ENCODE assay signal across 22 cellular contexts in genomic region chr5:61665939-61666621, GRCh38.
DNase-seq lines count a peak whose midpoint lies in the region; ATAC-seq, FAIRE-seq and TF ChIP-seq lines count a peak whose summit lies in the region.
"Had no signal": no experiment of that assay in that cellular context is flagged by ENCODE, and none has a peak within 500 bp of the region (broad histone marks: within the 10 kb centered on the region; RNA-seq: fewer than 3 reads in every experiment).

No MANE protein-coding gene starts in this region.

- no peak overlapping the region for H3K27ac Mint-ChIP-seq in mesothelial cell of epicardium
- H3K27ac Mint-ChIP-seq: activated naive CD4-positive, alpha-beta T cell treated with anti-CD3 and anti-CD28 coated beads, Interleukin-2, amount 50 U/mL, for 72 hours; activated T-cell treated with anti-CD3 and anti-CD28 coated beads, Interleukin-2, amount 50 U/mL, for 24 hours; progenitor cell of endocrine pancreas; stimulated activated effector memory CD8-positive, alpha-beta T cell treated with anti-CD3 and anti-CD28 coated beads, Interleukin-12 subunit alpha, Interleukin-12 subunit beta, amount 100 ng/mL, for 72 hours had no signal

- DNase-seq in Right ventricle myocardium superior = no peak
- DNase-seq in cardiac septum (ENCODE audit: low spot score) = no peak
- no peak for DNase-seq in H1 (ENCODE audit: low read depth in 1 of 2, low spot score in 2 of 2)
- peak; percentile 58 for DNase-seq in medulla oblongata (ENCODE audit: extremely low spot score)
- no peak for DNase-seq in upper lobe of right lung
- no peak for DNase-seq in 8988T
- DNase-seq in stimulated activated naive CD8-positive, alpha-beta T cell treated with anti-CD3 and anti-CD28 coated beads, Interleukin-15, Interleukin-2, amounts not matched to agents 100 U/mL and 50 U/mL, for 24 hours = no peak
- no peak for DNase-seq in mesothelial cell of epicardium (ENCODE audit: low spot score in 2 of 2, unreplicated experiment in 2 of 2)
- DNase-seq: activated CD4-positive, alpha-beta T cell treated with anti-CD3 and anti-CD28 coated beads, Interleukin-2, amount 50 U/mL, for 4 hours; activated T-cell treated with anti-CD3 and anti-CD28 coated beads, Interleukin-2, amount 50 U/mL, for 24 hours; CD4-positive, CD25-positive, alpha-beta regulatory T cell; naive thymus-derived CD8-positive, alpha-beta T cell; NCI-H1694; NCI-H446; NK-92 treated with Interleukin-12 subunit alpha and Interleukin-12 subunit beta, amount 100 ng/mL, for 24 hours; stimulated activated CD4-positive, alpha-beta T cell treated with anti-CD3 and anti-CD28 coated beads, Interleukin-12 subunit alpha, Interleukin-12 subunit beta, amount 100 ng/mL, for 4 hours had no signal

- H2BK12ac ChIP-seq in H1 (ENCODE audit: low read depth, low read length) = no peak overlapping the region

- H2BK15ac ChIP-seq in H1 (ENCODE audit: low read length) = no peak overlapping the region

- H3K9me3 ChIP-seq in H1 (ENCODE audit: insufficient read depth in 2 of 2, low read depth in 1 of 2, low read length in 1 of 2) (no peaks in the 10 kb centered on the region), upper lobe of right lung (no peaks in the 10 kb centered on the region)
- H3K9me3 ChIP-seq: A549, gastrocnemius medialis, tibial artery had no signal

- H2AK5ac ChIP-seq in H1 (ENCODE audit: low read depth, low read length) = no peak overlapping the region

- TF ChIP-seq CTCF in H1 (IDR thresholded peaks at IDR 0.05; ENCODE audit: control extremely low read depth in 1 of 3, insufficient read depth in 1 of 3, low read depth in 1 of 3, low read length in 3 of 3) (no peak), upper lobe of right lung (IDR thresholded peaks at IDR 0.05) (no peak), mesothelial cell of epicardium (IDR thresholded peaks at IDR 0.05; ENCODE audit: unreplicated experiment) (no peak)

- no peak overlapping the region for H2AFZ ChIP-seq in H1 (ENCODE audit: low read length)

- intact Hi-C loops in Right ventricle myocardium superior (cut with DNase I) = no loop called here
- intact Hi-C loops in cardiac septum (cut with DNase I) = loop anchor here (10.0 kb wide), 3 partner anchors 261 to 711 kb away; partner anchors contain the start of gene SMIM15
- intact Hi-C loops in upper lobe of right lung (cut with DNase I) = no loop called here

- H3K14ac ChIP-seq in H1 (ENCODE audit: insufficient read length) = no peak overlapping the region

- H3K23me2 ChIP-seq in H1 (ENCODE audit: low read depth, low read length) = no peaks in the 10 kb centered on the region; the same call in 1 of the 2 replicates

- CTCF ChIA-PET in H1 (lab: Charles Lee; ENCODE audit: partially characterized antibody) = interaction anchor here (0.8 to 4.2 kb wide), 4 partner anchors 13 to 335 kb away, joined by 3 to 23 read pairs (median 4); no protein-coding TSS in a partner anchor

- H4K5ac ChIP-seq in H1 (ENCODE audit: insufficient read length, low read depth, low read length) = no peak overlapping the region

- 82 to 100% methylated on average over 1 to 8 of the region's 8 CpGs for WGBS in H1 (ENCODE audit: extremely low coverage in 1 of 2, insufficient coverage in 1 of 2, insufficient read length in 1 of 2, insufficient replicate concordance in 2 of 2, low coverage in 1 of 2, low lambda C conversion rate in 2 of 2, missing lambda C conversion rate in 1 of 2), 2 experiments

- no peaks in the 10 kb centered on the region for H3K27me3 ChIP-seq in H1 (replicated peaks in 1 of 4; ENCODE audit: control insufficient read depth in 3 of 4, extremely low read depth in 1 of 4, insufficient read depth in 3 of 4, low read length in 3 of 4)
- no peaks in the 10 kb centered on the region for H3K27me3 ChIP-seq in upper lobe of right lung
- H3K27me3 ChIP-seq: gastrocnemius medialis, tibial artery had no signal

- no peaks in the 10 kb centered on the region for H3K36me3 ChIP-seq in H1 (ENCODE audit: control insufficient read depth in 2 of 4, insufficient read depth in 4 of 4, low read length in 3 of 4)
- no peaks in the 10 kb centered on the region for H3K36me3 ChIP-seq in upper lobe of right lung
- H3K36me3 ChIP-seq: gastrocnemius medialis, tibial artery had no signal

- H4K8ac ChIP-seq in H1 (ENCODE audit: extremely low read depth, insufficient read depth, low read length) = peak overlapping the region; percentile 53

- no peak overlapping the region for H3K4me3 Mint-ChIP-seq in mesothelial cell of epicardium
- H3K4me3 Mint-ChIP-seq: activated T-cell treated with anti-CD3 and anti-CD28 coated beads, Interleukin-2, amount 50 U/mL, for 24 hours; CD4-positive, CD25-positive, alpha-beta regulatory T cell; stimulated activated effector memory CD8-positive, alpha-beta T cell treated with anti-CD3 and anti-CD28 coated beads, Interleukin-12 subunit alpha, Interleukin-12 subunit beta, amount 100 ng/mL, for 72 hours had no signal

- POLR2A ChIA-PET in H1 (lab: Charles Lee; ENCODE audit: partially characterized antibody) = no interaction called here

- peaks cover 74% of the 10 kb centered on the region for H3K27me3 Mint-ChIP-seq in mesothelial cell of epicardium (ENCODE audit: low read depth)
- H3K27me3 Mint-ChIP-seq: CD4-positive, CD25-positive, alpha-beta regulatory T cell had no signal

- no peak overlapping the region for H2BK5ac ChIP-seq in H1 (ENCODE audit: low read depth, low read length)

- no peak overlapping the region for H3K23ac ChIP-seq in H1 (ENCODE audit: insufficient read length)

- TF ChIP-seq POLR2A in H1 (IDR thresholded peaks at IDR 0.05; ENCODE audit: control extremely low read depth in 1 of 2, low read depth in 2 of 2, low read length in 2 of 2) = no peak

- no peak overlapping the region for H2BK20ac ChIP-seq in H1 (ENCODE audit: low read length)

- no peaks in the 10 kb centered on the region for H3K79me1 ChIP-seq in H1 (ENCODE audit: low read depth, low read length)

- FAIRE-seq in H1 (lab: Jason Lieb, UNC) = no peak
- FAIRE-seq: A549 had no signal

- H3K9me3 Mint-ChIP-seq in mesothelial cell of epicardium = no peaks in the 10 kb centered on the region
- H3K9me3 Mint-ChIP-seq: activated naive CD4-positive, alpha-beta T cell treated with anti-CD3 and anti-CD28 coated beads, Interleukin-2, amount 50 U/mL, for 72 hours; activated T-cell treated with anti-CD3 and anti-CD28 coated beads, Interleukin-2, amount 50 U/mL, for 24 hours; naive thymus-derived CD8-positive, alpha-beta T cell; stimulated activated effector memory CD8-positive, alpha-beta T cell treated with anti-CD3 and anti-CD28 coated beads, Interleukin-12 subunit alpha, Interleukin-12 subunit beta, amount 100 ng/mL, for 72 hours had no signal

- H2BK120ac ChIP-seq in H1 (replicated peaks; ENCODE audit: low read depth, low read length) = no peak overlapping the region

- no peak for TF ChIP-seq RAD21 in H1 (IDR thresholded peaks at IDR 0.05 in 1 of 2, conservative IDR thresholded peaks at IDR 0.05 in 1 of 2; ENCODE audit: low read depth in 2 of 2, low read length in 2 of 2)

- no peaks in the 10 kb centered on the region for H4K20me1 ChIP-seq in H1 (replicated peaks in 1 of 2; ENCODE audit: control insufficient read depth in 1 of 2, insufficient read depth in 2 of 2, low read length in 2 of 2)

- no peaks in the 10 kb centered on the region for H3K36me3 Mint-ChIP-seq in mesothelial cell of epicardium
- H3K36me3 Mint-ChIP-seq: activated naive CD4-positive, alpha-beta T cell treated with anti-CD3 and anti-CD28 coated beads, Interleukin-2, amount 50 U/mL, for 72 hours; CD4-positive, CD25-positive, alpha-beta regulatory T cell; naive thymus-derived CD8-positive, alpha-beta T cell; stimulated activated effector memory CD8-positive, alpha-beta T cell treated with anti-CD3 and anti-CD28 coated beads, Interleukin-12 subunit alpha, Interleukin-12 subunit beta, amount 100 ng/mL, for 72 hours had no signal

- H3K27ac ChIP-seq in H1 (ENCODE audit: low read depth, low read length) (no peak overlapping the region), upper lobe of right lung (no peak overlapping the region)
- H3K27ac ChIP-seq: A549, gastrocnemius medialis, tibial artery had no signal

- H3K18ac ChIP-seq in H1 (ENCODE audit: extremely low read depth, low read length) = no peak overlapping the region

- H3K4me3 ChIP-seq in H1 (ENCODE audit: extremely low read depth in 1 of 4, insufficient read depth in 2 of 4, low read depth in 3 of 4, low read length in 4 of 4) (no peak overlapping the region), upper lobe of right lung (peak overlapping the region; percentile 4)
- H3K4me3 ChIP-seq: A549, gastrocnemius medialis, tibial artery had no signal

- H3K79me2 ChIP-seq in H1 (ENCODE audit: control insufficient read depth in 1 of 2, insufficient read depth in 2 of 2, low read length in 2 of 2) = no peaks in the 10 kb centered on the region

- H3K9ac ChIP-seq in H1 (replicated peaks in 1 of 4; ENCODE audit: extremely low read depth in 1 of 4, low read depth in 3 of 4, low read length in 3 of 4) = no peak overlapping the region

- no peak overlapping the region for H3K56ac ChIP-seq in H1 (replicated peaks; ENCODE audit: insufficient read length, low read depth, low read length)

- TF ChIP-seq EP300 in H1 (IDR thresholded peaks at IDR 0.05; ENCODE audit: borderline replicate concordance in 1 of 2, low read depth in 2 of 2, low read length in 2 of 2) = no peak

- no peak overlapping the region for H3K4me2 ChIP-seq in H1 (ENCODE audit: insufficient read depth in 1 of 2, low read depth in 2 of 2, low read length in 2 of 2)
- H3K4me2 ChIP-seq: A549 had no signal

- H3K4me1 ChIP-seq in H1 (replicated peaks in 1 of 4; ENCODE audit: control insufficient read depth in 3 of 4, insufficient read depth in 4 of 4, low read length in 3 of 4) (no peaks in the 10 kb centered on the region), upper lobe of right lung (no peaks in the 10 kb centered on the region)
- H3K4me1 ChIP-seq: A549, gastrocnemius medialis, tibial artery had no signal

- no peak overlapping the region for H3K4ac ChIP-seq in H1 (replicated peaks; ENCODE audit: insufficient read length, low read depth, low read length)

- peaks cover 3% of the 10 kb centered on the region for H3K4me1 Mint-ChIP-seq in mesothelial cell of epicardium
- H3K4me1 Mint-ChIP-seq: CD4-positive, CD25-positive, alpha-beta regulatory T cell; stimulated activated effector memory CD8-positive, alpha-beta T cell treated with anti-CD3 and anti-CD28 coated beads, Interleukin-12 subunit alpha, Interleukin-12 subunit beta, amount 100 ng/mL, for 72 hours had no signal

- ATAC-seq in Right ventricle myocardium superior (ENCODE audit: poor library complexity) (peak; percentile 72), upper lobe of right lung (peak; percentile 68)
- ATAC-seq in stimulated activated naive CD8-positive, alpha-beta T cell treated with anti-CD3 and anti-CD28 coated beads, Interleukin-15, Interleukin-2, amounts not matched to agents 100 U/mL and 50 U/mL, for 24 hours = no peak
- ATAC-seq: A549; activated naive CD4-positive, alpha-beta T cell treated with anti-CD3 and anti-CD28 coated beads, Interleukin-2, amount 50 U/mL, for 72 hours; gastrocnemius medialis; naive thymus-derived CD8-positive, alpha-beta T cell; stimulated activated effector memory CD8-positive, alpha-beta T cell treated with anti-CD3 and anti-CD28 coated beads, Interleukin-12 subunit alpha, Interleukin-12 subunit beta, amount 100 ng/mL, for 72 hours had no signal

- no peak overlapping the region for H4K91ac ChIP-seq in H1 (replicated peaks; ENCODE audit: insufficient read length, low read length)

TF ChIP-seq in H1, 55 proteins besides CTCF, POLR2A, EP300 and RAD21 (continues in another document):
- TF ChIP-seq BCL11A (IDR thresholded peaks at IDR 0.05; ENCODE audit: low read depth in 2 of 2, low read length in 2 of 2) = no peak
